In genomic region chr2:178180648-178181047, GRCh38 we compare ENCODE assay signal across 6 cellular contexts. TPM values are rescaled to one million over a fixed set of nuclear protein-coding genes. Genes with fewer than 3 reads are reported as not detected.
DNase-seq lines count a peak whose midpoint lies in the region; ATAC-seq, FAIRE-seq and TF ChIP-seq lines count a peak whose summit lies in the region.
"Not testable (repeated sequence)": the region's sequence is repeated elsewhere in the genome, so short reads cannot be mapped to it uniquely, and the experiment has no call there.
"Had no signal": no experiment of that assay in that cellular context is flagged by ENCODE, and none has a peak within 500 bp of the region (broad histone marks: within the 10 kb centered on the region; RNA-seq: fewer than 3 reads in every experiment).

No MANE protein-coding gene starts in this region.

- not testable (repeated sequence) for H3K9ac ChIP-seq in K562 (ENCODE audit: insufficient read depth in 1 of 2, low read depth in 2 of 2, low read length in 2 of 2)

- not testable (repeated sequence) for H4K20me1 ChIP-seq in K562 (replicated peaks; ENCODE audit: control insufficient read depth, insufficient read depth, low read length)

- not testable (repeated sequence) for H3K9me3 ChIP-seq in HEK293 (ENCODE audit: control insufficient read depth, insufficient read depth, low read depth, low read length); K562 (replicated peaks; ENCODE audit: control insufficient read depth, insufficient read depth, low read depth, low read length)

- not testable (repeated sequence) for TF ChIP-seq RAD21 in K562 (CRISPR knock-in tag; conservative IDR thresholded peaks at IDR 0.05 in 1 of 2, IDR thresholded peaks at IDR 0.05 in 1 of 2)

- BruUV-seq in K562 (replicated peaks; lab: Mats Ljungman, UMichigan) = not testable (repeated sequence)

- ATAC-seq in K562 = not testable (repeated sequence)

- H3K27me3 ChIP-seq in K562 (ENCODE audit: control insufficient read depth in 2 of 2, insufficient read depth in 2 of 2, low read length in 2 of 2) = not testable (repeated sequence)

- not testable (repeated sequence) for H3K36me3 Mint-ChIP-seq in activated CD4-positive, alpha-beta T cell treated with anti-CD3 and anti-CD28 coated beads, Interleukin-2, amount 10 ng/mL, durations not matched to agents 24 days and 14 days (ENCODE audit: low read depth)

- peak; percentile 8 for DNase-seq in activated CD4-positive, alpha-beta T cell treated with anti-CD3 and anti-CD28 coated beads, Interleukin-2, amount 10 ng/mL, durations not matched to agents 24 days and 14 days
- DNase-seq in K562 (ENCODE audit: extremely low read depth in 1 of 4, low spot score in 3 of 4) = not testable (repeated sequence)

- H2AFZ ChIP-seq in K562 (ENCODE audit: low read depth, low read length) = not testable (repeated sequence)

- H3K9me3 Mint-ChIP-seq in activated CD4-positive, alpha-beta T cell treated with anti-CD3 and anti-CD28 coated beads, Interleukin-2, amount 10 ng/mL, durations not matched to agents 24 days and 14 days = not testable (repeated sequence)

- H3K36me3 ChIP-seq in HEK293 (ENCODE audit: control insufficient read depth in 2 of 2, insufficient read depth in 1 of 2, low read length in 2 of 2); K562 (ENCODE audit: control insufficient read depth, insufficient read depth, low read length): not testable (repeated sequence)

- not testable (repeated sequence) for H3K27ac ChIP-seq in HEK293 (ENCODE audit: extremely low read depth, low read depth, low read length); K562 (ENCODE audit: extremely low read depth, low read depth, low read length)

- not testable (repeated sequence) for H3K4me1 Mint-ChIP-seq in activated CD4-positive, alpha-beta T cell treated with anti-CD3 and anti-CD28 coated beads, Interleukin-2, amount 10 ng/mL, durations not matched to agents 24 days and 14 days

- H3K79me2 ChIP-seq in K562 (ENCODE audit: control insufficient read depth, insufficient read depth, low read length) = not testable (repeated sequence)

- CTCF ChIA-PET in HEK293 (lab: Yijun Ruan, JAX) = interaction anchor here (1.0 kb wide), 1 partner anchor 215 kb away, joined by 4 read pairs; no protein-coding TSS in a partner anchor
- CTCF ChIA-PET in K562 (lab: Yijun Ruan, JAX; ENCODE audit: low intra/inter-chr PET ratio) = not testable (repeated sequence)

- not testable (repeated sequence) for H3K4me1 ChIP-seq in HEK293 (ENCODE audit: control insufficient read depth, insufficient read depth, low read length); K562 (replicated peaks in 1 of 2; ENCODE audit: control insufficient read depth in 2 of 2, insufficient read depth in 2 of 2, low read length in 2 of 2)

- not testable (repeated sequence) for TF ChIP-seq POLR2A in K562 (conservative IDR thresholded peaks at IDR 0.05)

- not testable (repeated sequence) for TF ChIP-seq CTCF in HEK293 (tag by site-specific recombination; IDR thresholded peaks at IDR 0.05); K562 (IDR thresholded peaks at IDR 0.05 in 2 of 3, conservative IDR thresholded peaks at IDR 0.05 in 1 of 3; ENCODE audit: insufficient read depth in 2 of 3, low read depth in 1 of 3, low read length in 3 of 3)

- H3K4me3 Mint-ChIP-seq in activated CD4-positive, alpha-beta T cell treated with anti-CD3 and anti-CD28 coated beads, Interleukin-2, amount 10 ng/mL, durations not matched to agents 24 days and 14 days = not testable (repeated sequence)

- not testable (repeated sequence) for H3K4me2 ChIP-seq in K562 (ENCODE audit: insufficient read depth, low read length)

- POLR2A ChIA-PET in HEK293 (lab: Yijun Ruan, JAX); K562 (lab: Yijun Ruan, JAX): not testable (repeated sequence)

- WGBS in K562 (ENCODE audit: insufficient coverage, low coverage, missing lambda C conversion rate) = 13% methylated on average over 2 of the region's 2 CpGs

- H3K9me1 ChIP-seq in K562 (ENCODE audit: control insufficient read depth, insufficient read depth, low read length) = not testable (repeated sequence)

- H3K4me3 ChIP-seq in HEK293 (ENCODE audit: low read depth, low read length); K562: not testable (repeated sequence)

- intact Hi-C loops in activated CD4-positive, alpha-beta T cell treated with anti-CD3 and anti-CD28 coated beads, Interleukin-2, amount 10 ng/mL, durations not matched to agents 24 days and 14 days (cut with micrococcal nuclease); K562 (cut with micrococcal nuclease): not testable (repeated sequence)

- H3K27me3 Mint-ChIP-seq in activated CD4-positive, alpha-beta T cell treated with anti-CD3 and anti-CD28 coated beads, Interleukin-2, amount 10 ng/mL, durations not matched to agents 24 days and 14 days = peaks cover 13% of the 10 kb centered on the region

- not testable (repeated sequence) for TF ChIP-seq EP300 in K562 (IDR thresholded peaks at IDR 0.05; ENCODE audit: low read length)

- in situ Hi-C loops in K562 (cut with MboI) = not testable (repeated sequence)

- not testable (repeated sequence) for FAIRE-seq in K562 (lab: Jason Lieb, UNC)

- H3K27ac Mint-ChIP-seq in activated CD4-positive, alpha-beta T cell treated with anti-CD3 and anti-CD28 coated beads, Interleukin-2, amount 10 ng/mL, durations not matched to agents 24 days and 14 days = not testable (repeated sequence)

TF ChIP-seq in HEK293, 187 proteins besides CTCF, POLR2A, EP300 and RAD21:
- TF ChIP-seq ZNF146 (tag by site-specific recombination; IDR thresholded peaks at IDR 0.05) = peak; percentile 54; the same call in 1 of the 2 replicates

TF ChIP-seq in K562, 482 proteins besides CTCF, POLR2A, EP300 and RAD21:
- peak; percentile 90 for TF ChIP-seq ZNF146 (CRISPR knock-in tag; IDR thresholded peaks at IDR 0.05; ENCODE audit: unreplicated experiment)

RNA-seq across cellular contexts. Expression of gene OSBPL6, which starts 13.7 kb away (rescaled TPM):
- 1.1 and 1.5 TPM in 2 replicates for total RNA-seq in activated CD4-positive, alpha-beta T cell treated with anti-CD3 and anti-CD28 coated beads, Interleukin-2, amount 10 ng/mL, durations not matched to agents 24 days and 14 days
- total RNA-seq in K562 (2011; cell fraction: chromatin; rRNA removed; ENCODE audit: low replicate concordance) = 14.3 and 23.6 TPM in 2 replicates
- total RNA-seq in K562 (2011; cell fraction: nucleolus; rRNA removed) = 5.0 and 7.1 TPM in 2 replicates
- total RNA-seq in K562 (2011; cell fraction: nucleoplasm; rRNA removed) = 6.3 and 9.2 TPM in 2 replicates
- total RNA-seq in K562 (2014; rRNA removed) (5.7 and 6.7 TPM in 2 replicates), K562 (2014; rRNA removed; fragmentation: Illumina TruSeq; extraction: Trizol) (9.3 and 10.2 TPM in 2 replicates), K562 (2015; rRNA removed; fragmentation: Illumina TruSeq; extraction: Trizol) (5.9 and 6.0 TPM in 2 replicates), K562 (2021) (12.6 TPM in 2 replicates)
- polyA plus RNA-seq in K562 (2011; rRNA removed) (12.7 and 23.4 TPM in 2 replicates), K562 (2014; fragmentation: Illumina TruSeq; extraction: Trizol) (11.1 and 12.0 TPM in 2 replicates), K562 (2014; fragmentation: Nextera tagmentation; extraction: Ambion mirVana) (1 to 10 TPM; 3.4 to 3.8 TPM), K562 (2014; rRNA removed) (9.3 and 9.5 TPM in 2 replicates)
- polyA plus RNA-seq in K562 (2011; cell fraction: cytosol; rRNA removed) = 9.5 and 16.3 TPM in 2 replicates
- polyA plus RNA-seq in K562 (2011; cell fraction: nucleus; rRNA removed) = 14.7 and 21.3 TPM in 2 replicates
- polyA plus RNA-seq in K562 (2012) = 7.3 and 8.4 TPM in 2 replicates
- polyA minus RNA-seq in K562 (2011; rRNA and poly(A)+ RNA removed) = 16.7 and 29.6 TPM in 2 replicates
- 9.8 and 13.0 TPM in 2 replicates for polyA minus RNA-seq in K562 (2011; cell fraction: cytosol; rRNA and poly(A)+ RNA removed)
- 9.3 and 20.9 TPM in 2 replicates for polyA minus RNA-seq in K562 (2011; cell fraction: nucleus; rRNA and poly(A)+ RNA removed)
- total RNA-seq: B cell; CD4-positive, CD25-positive, alpha-beta regulatory T cell had no signal
- polyA plus RNA-seq: CD14-positive monocyte had no signal
